In the genomic region with DNA sequence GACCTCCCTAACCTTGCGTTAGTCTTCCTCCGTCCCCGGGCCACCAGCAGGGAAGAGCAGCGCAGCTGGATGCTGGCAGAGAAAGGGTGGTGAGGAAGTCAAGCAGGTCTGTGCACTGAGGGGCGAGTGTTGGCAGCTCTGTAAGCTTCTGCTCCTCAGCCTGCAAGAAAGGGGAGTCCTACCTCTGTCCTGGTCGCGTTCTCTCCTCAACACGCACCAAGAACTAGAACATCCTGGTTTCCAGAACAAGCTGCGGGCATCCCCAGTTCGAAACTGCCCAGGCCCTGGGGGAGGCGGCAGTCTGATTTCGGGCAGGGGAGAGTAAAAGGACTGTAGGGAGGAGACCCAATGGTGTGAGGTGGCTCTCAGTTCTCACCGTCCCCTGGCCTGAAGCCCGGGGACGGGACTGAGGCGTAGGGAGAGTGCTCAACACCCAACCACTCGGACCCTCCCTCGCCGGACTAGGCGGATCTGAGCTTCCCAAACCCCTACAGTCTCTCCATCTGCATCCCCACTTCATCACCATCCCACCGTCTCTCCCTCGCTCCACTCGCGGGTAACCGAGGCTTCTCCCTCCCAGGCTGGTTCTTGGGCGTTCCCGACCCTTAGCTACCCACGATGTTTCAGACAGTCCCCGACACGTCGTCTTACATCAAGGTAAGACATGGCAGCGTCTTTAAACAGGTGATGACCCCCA, we compare ENCODE assay signal across 8 cellular contexts. TPM values are rescaled to one million over a fixed set of nuclear protein-coding genes. Genes with fewer than 3 reads are reported as not detected.
DNase-seq lines count a peak whose midpoint lies in the region; ATAC-seq and TF ChIP-seq lines count a peak whose summit lies in the region.

No MANE protein-coding gene starts in this region.

- H3K4ac ChIP-seq in H9 (ENCODE audit: low read depth, low read length): no peak overlapping the region

- no peaks in the 10 kb centered on the region for H3K36me3 ChIP-seq in CD8-positive, alpha-beta memory T cell (ENCODE audit: insufficient read depth, low read length)
- H3K36me3 ChIP-seq in muscle layer of duodenum (ENCODE audit: control insufficient read depth in 1 of 2, insufficient read depth in 2 of 2, low read length in 2 of 2): no peaks in the 10 kb centered on the region

- H2AFZ ChIP-seq in H9 (ENCODE audit: low read length): no peak overlapping the region

- peaks cover 36 to 39% of the 10 kb centered on the region in 2 donors for H3K27me3 Mint-ChIP-seq in CD8-positive, alpha-beta memory T cell
- H3K27me3 Mint-ChIP-seq in H9 (ENCODE audit: low read depth): peaks cover 100% of the 10 kb centered on the region

- peak overlapping the region in 2 of 8 donors; percentile 29 to 68 for H3K27ac Mint-ChIP-seq in CD8-positive, alpha-beta memory T cell
- peak overlapping the region in 1 of 3 experiments; percentile 53; a peak in 1 of 7 replicates for H3K27ac Mint-ChIP-seq in H9
- H3K27ac Mint-ChIP-seq in activated naive CD4-positive, alpha-beta T cell treated with anti-CD3 and anti-CD28 coated beads, Interleukin-2, amount 50 U/mL, for 72 hours: no peak overlapping the region

- no peaks in the 10 kb centered on the region for H4K20me1 ChIP-seq in H9 (ENCODE audit: control insufficient read depth, insufficient read depth, insufficient read length)

- no peaks in the 10 kb centered on the region for H3K79me2 ChIP-seq in H9 (ENCODE audit: insufficient read depth, low read length)

- TF ChIP-seq CTCF in H9 (conservative IDR thresholded peaks at IDR 0.05): no peak

- H2BK20ac ChIP-seq in H9 (ENCODE audit: low read depth, low read length, poor library complexity, severe bottlenecking): no peak overlapping the region

- CTCF ChIA-PET in CD8-positive, alpha-beta memory T cell (lab: Charles Lee): interaction anchor here (0.6 to 2.4 kb wide), 15 partner anchors 17 to 528 kb away, joined by 3 to 9 read pairs (median 4); no protein-coding TSS in a partner anchor

- POLR2A ChIA-PET in CD8-positive, alpha-beta memory T cell (lab: Charles Lee): interaction anchor here (0.5 to 1.1 kb wide), 7 partner anchors 7 to 45 kb away, joined by 3 to 9 read pairs (median 5); no protein-coding TSS in a partner anchor

- H3K18ac ChIP-seq in H9 (ENCODE audit: insufficient read length, low read depth, low read length): no peak overlapping the region

- ATAC-seq in activated naive CD4-positive, alpha-beta T cell treated with anti-CD3 and anti-CD28 coated beads, Interleukin-2, amount 50 U/mL, for 72 hours: peak; percentile 43 to 49
- ATAC-seq in GM21526 (IDR thresholded peaks at IDR 0.05; ENCODE audit: low FRiP score, unreplicated experiment) (no peak), GM18868 (IDR thresholded peaks at IDR 0.05; ENCODE audit: unreplicated experiment) (no peak), GM21360 (IDR thresholded peaks at IDR 0.05; ENCODE audit: unreplicated experiment) (no peak)

- WGBS in H9 (ENCODE audit: extremely low coverage, insufficient read length, low lambda C conversion rate): no CpG with 5 or more reads among the region's 32 CpGs

- H3K36me3 Mint-ChIP-seq in CD8-positive, alpha-beta memory T cell: no peaks in the 10 kb centered on the region
- H3K36me3 Mint-ChIP-seq in H9 (ENCODE audit: insufficient read depth in 1 of 3, low read depth in 3 of 3): no peaks in the 10 kb centered on the region; a peak in 2 of 7 replicates
- H3K36me3 Mint-ChIP-seq in activated naive CD4-positive, alpha-beta T cell treated with anti-CD3 and anti-CD28 coated beads, Interleukin-2, amount 50 U/mL, for 72 hours: peaks cover 0 to 6% of the 10 kb centered on the region in 2 donors

- H3K23me2 ChIP-seq in H9 (ENCODE audit: insufficient read length, low read depth, low read length, poor library complexity, severe bottlenecking): peaks cover 36% of the 10 kb centered on the region

- no peaks in the 10 kb centered on the region for H3K9me3 ChIP-seq in CD8-positive, alpha-beta memory T cell (ENCODE audit: low read length)
- H3K9me3 ChIP-seq in H9 (ENCODE audit: control insufficient read depth, low read depth, low read length) (no peaks in the 10 kb centered on the region), muscle layer of duodenum (ENCODE audit: control insufficient read depth in 1 of 2, low read length in 2 of 2) (no peaks in the 10 kb centered on the region)

- H3K4me1 ChIP-seq in CD8-positive, alpha-beta memory T cell (ENCODE audit: insufficient read depth, low read length): peaks cover 28% of the 10 kb centered on the region
- H3K4me1 ChIP-seq in H9 (ENCODE audit: insufficient read depth, low read length) (peaks cover 4% of the 10 kb centered on the region; the same call in 1 of the 2 replicates), muscle layer of duodenum (ENCODE audit: control insufficient read depth in 1 of 2, insufficient read depth in 2 of 2, low read length in 2 of 2) (peaks cover 0 to 49% of the 10 kb centered on the region in 2 donors)

- H2BK12ac ChIP-seq in H9 (ENCODE audit: insufficient read length, low read depth, low read length): no peak overlapping the region

- DNase-seq in CD8-positive, alpha-beta memory T cell: peak in 1 of 5 donors; percentile 36
- DNase-seq in H9 (peak; percentile 62), SHP77 (lab: John Stamatoyannopoulos, UW) (no peak)
- no peak for DNase-seq in activated naive CD4-positive, alpha-beta T cell treated with anti-CD3 and anti-CD28 coated beads, Interleukin-2, amount 50 U/mL, for 72 hours (ENCODE audit: low spot score in 2 of 2)

- no peak overlapping the region for H3K56ac ChIP-seq in H9 (ENCODE audit: insufficient read length, low read depth, low read length)

- no peak overlapping the region for H3K9ac ChIP-seq in H9 (ENCODE audit: extremely low read depth, insufficient read length, low read length)

- H3K4me3 ChIP-seq in CD8-positive, alpha-beta memory T cell (ENCODE audit: low read length): peak overlapping the region; percentile 68
- peak overlapping the region; percentile 45 to 62 for H3K4me3 ChIP-seq in muscle layer of duodenum (ENCODE audit: low read depth in 1 of 2, low read length in 2 of 2)

- peak overlapping the region; percentile 90 for H3K4me2 ChIP-seq in H9 (ENCODE audit: insufficient read depth, insufficient read length, low read length)

- peaks cover 36 to 46% (median 44%) of the 10 kb centered on the region in 3 donors for H3K4me1 Mint-ChIP-seq in CD8-positive, alpha-beta memory T cell
- H3K4me1 Mint-ChIP-seq in H9: peaks cover 50 to 74% of the 10 kb centered on the region in 2 experiments

- H3K79me1 ChIP-seq in H9 (ENCODE audit: insufficient read depth, low read depth, low read length, poor library complexity, severe bottlenecking): no peaks in the 10 kb centered on the region

- H3K9me3 Mint-ChIP-seq in CD8-positive, alpha-beta memory T cell: peaks cover 0 to 2% (median 0%) of the 10 kb centered on the region in 5 donors
- no peaks in the 10 kb centered on the region; a peak in 3 of 5 replicates for H3K9me3 Mint-ChIP-seq in H9
- H3K9me3 Mint-ChIP-seq in activated naive CD4-positive, alpha-beta T cell treated with anti-CD3 and anti-CD28 coated beads, Interleukin-2, amount 50 U/mL, for 72 hours: no peaks in the 10 kb centered on the region

- H2BK5ac ChIP-seq in H9 (ENCODE audit: insufficient read length, low read length): no peak overlapping the region

- peak overlapping the region; percentile 84 to 91 (median 87) for H3K4me3 Mint-ChIP-seq in CD8-positive, alpha-beta memory T cell
- peak overlapping the region; percentile 57 to 86 for H3K4me3 Mint-ChIP-seq in H9

- no peak overlapping the region; the same call in 1 of the 2 replicates for H3K14ac ChIP-seq in H9 (ENCODE audit: insufficient read depth, low read length)

- H3K23ac ChIP-seq in H9 (ENCODE audit: insufficient read length, low read depth, low read length): no peak overlapping the region

- no peak overlapping the region for H4K5ac ChIP-seq in H9 (ENCODE audit: insufficient read length, low read depth, low read length)

- H4K8ac ChIP-seq in H9 (replicated peaks; ENCODE audit: insufficient read length, low read depth, low read length): no peak overlapping the region

- H4K91ac ChIP-seq in H9 (ENCODE audit: insufficient read length, low read depth, low read length): no peak overlapping the region

- no peak overlapping the region for H3K27ac ChIP-seq in CD8-positive, alpha-beta memory T cell (ENCODE audit: low read depth, low read length)
- H3K27ac ChIP-seq in H9 (ENCODE audit: insufficient read length, low read depth, low read length) (no peak overlapping the region), muscle layer of duodenum (ENCODE audit: low read length) (no peak overlapping the region)

- no peak overlapping the region for H2BK15ac ChIP-seq in H9 (ENCODE audit: low read depth, low read length)

- H3K27me3 ChIP-seq in CD8-positive, alpha-beta memory T cell (ENCODE audit: insufficient read depth, low read length, poor library complexity, severe bottlenecking): peaks cover 20% of the 10 kb centered on the region
- H3K27me3 ChIP-seq in H9 (ENCODE audit: insufficient read depth, low read length) (peaks cover 91% of the 10 kb centered on the region), muscle layer of duodenum (ENCODE audit: low read depth, low read length) (peaks cover 54% of the 10 kb centered on the region)

- H2BK120ac ChIP-seq in H9 (ENCODE audit: low read depth, low read length, poor library complexity, severe bottlenecking): no peak overlapping the region

- no peak overlapping the region for H3T11ph ChIP-seq in H9 (ENCODE audit: low read length)

- no peak overlapping the region for H2AK5ac ChIP-seq in H9 (ENCODE audit: insufficient read length, low read length)

RNA-seq across cellular contexts. Expression of a gene that starts 7.7 kb away (rescaled TPM):
- 10 to 100 TPM; 41.7 to 45.2 TPM for total RNA-seq in CD8-positive, alpha-beta memory T cell
- polyA plus RNA-seq in CD8-positive, alpha-beta memory T cell: 89.2 TPM
- 0.24 and 0.66 TPM in 2 replicates for total RNA-seq in H9 (2021)
- total RNA-seq in activated naive CD4-positive, alpha-beta T cell treated with anti-CD3 and anti-CD28 coated beads, Interleukin-2, amount 50 U/mL, for 72 hours: 10 to 100 TPM; 44.4 to 69.4 TPM

Comparison
In these comparisons a context has a peak if more than half of its experiments do, and no peak if none do; other contexts are left out.
1. ATAC-seq: peak in activated naive CD4-positive, alpha-beta T cell treated with anti-CD3 and anti-CD28 coated beads, Interleukin-2, amount 50 U/mL, for 72 hours (2 of 2); none in GM21526 (single experiment), GM18868 (single experiment) and GM21360 (single experiment).
2. RNA of a gene that starts 7.7 kb away (total RNA-seq): 44.4 to 69.4 TPM in activated naive CD4-positive, alpha-beta T cell treated with anti-CD3 and anti-CD28 coated beads, Interleukin-2, amount 50 U/mL, for 72 hours and 41.7 to 45.2 TPM in CD8-positive, alpha-beta memory T cell; 0.24 to 0.66 TPM in H9; every median in the first group is over 10 times any median in the second.